ENCODE assay signal across 8 cellular contexts in the genomic region with DNA sequence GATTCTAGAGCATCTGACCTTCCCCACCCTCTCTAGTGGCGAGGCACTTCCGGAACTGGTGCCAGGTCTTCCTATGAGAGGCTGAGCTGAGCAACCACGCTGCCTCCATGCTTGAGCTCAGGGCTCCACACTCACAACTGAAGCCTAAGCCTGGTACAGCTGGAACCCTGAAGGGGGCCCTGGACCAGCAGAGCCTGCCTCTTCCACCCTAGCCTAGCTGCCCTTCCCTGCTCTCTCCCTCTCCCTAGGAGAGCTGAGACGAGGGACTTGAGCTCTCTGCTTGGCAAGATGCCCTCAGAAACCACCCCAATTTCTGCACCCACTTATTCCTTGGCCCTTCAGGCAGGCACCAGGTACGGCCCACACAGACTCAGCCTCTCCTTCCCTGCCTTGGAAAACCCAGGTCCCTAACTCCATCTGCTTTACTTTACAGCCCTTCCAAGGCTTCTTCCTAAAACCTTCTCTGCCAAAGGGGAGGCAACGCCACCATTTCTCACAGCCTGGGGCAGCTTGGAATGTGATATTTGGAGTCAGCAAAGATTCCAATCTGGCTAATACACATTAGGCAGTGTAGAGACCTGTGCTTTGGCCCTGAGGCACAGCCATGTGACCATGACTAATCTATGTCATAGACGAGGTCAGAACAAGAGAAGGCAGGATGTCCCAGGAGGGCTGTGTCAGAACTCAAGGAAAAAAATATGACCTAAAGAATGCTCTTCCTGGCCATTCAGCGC. TPM values are rescaled to one million over a fixed set of nuclear protein-coding genes. Genes with fewer than 3 reads are reported as not detected.
DNase-seq lines count a peak whose midpoint lies in the region; ATAC-seq and TF ChIP-seq lines count a peak whose summit lies in the region.

No MANE protein-coding gene starts in this region.

- H3K9me3 ChIP-seq in Panc1 (ENCODE audit: control insufficient read depth, insufficient read depth, low read depth, low read length) = no peaks in the 10 kb centered on the region

- BruUV-seq in Panc1 (replicated peaks; lab: Mats Ljungman, UMichigan) = no TSS peak

- POLR2A ChIA-PET in Panc1 (lab: Charles Lee) = interaction anchor here (0.6 kb wide), 1 partner anchor 403 kb away, joined by 3 read pairs; no protein-coding TSS in a partner anchor

- no peak overlapping the region for H3K4me3 ChIP-seq in Panc1 (ENCODE audit: low read depth in 2 of 2, low read length in 2 of 2)
- H3K4me3 ChIP-seq in epithelial cell of proximal tubule (ENCODE audit: low read depth, low read length) = no peak overlapping the region

- H3K36me3 Mint-ChIP-seq in activated CD4-positive, alpha-beta T cell treated with anti-CD3 and anti-CD28 coated beads, Interleukin-2, amount 10 ng/mL, durations not matched to agents 24 days and 14 days (ENCODE audit: low read depth) = peaks cover 46% of the 10 kb centered on the region
- H3K36me3 Mint-ChIP-seq in osteocyte (ENCODE audit: unreplicated experiment) = peaks cover 41% of the 10 kb centered on the region

- peak overlapping the region; percentile 34; the same call in 1 of the 2 replicates for H3K27ac ChIP-seq in Panc1 (ENCODE audit: low read length)

- H3K27ac Mint-ChIP-seq in activated CD4-positive, alpha-beta T cell treated with anti-CD3 and anti-CD28 coated beads, Interleukin-2, amount 10 ng/mL, durations not matched to agents 24 days and 14 days = peak overlapping the region; percentile 88
- H3K27ac Mint-ChIP-seq in osteocyte (ENCODE audit: unreplicated experiment) = peak overlapping the region; percentile 83

- no peaks in the 10 kb centered on the region for H3K27me3 Mint-ChIP-seq in activated CD4-positive, alpha-beta T cell treated with anti-CD3 and anti-CD28 coated beads, Interleukin-2, amount 10 ng/mL, durations not matched to agents 24 days and 14 days
- no peaks in the 10 kb centered on the region for H3K27me3 Mint-ChIP-seq in osteocyte (ENCODE audit: unreplicated experiment)

- peak; percentile 47 for ATAC-seq in Panc1

- H3K4me3 Mint-ChIP-seq in activated CD4-positive, alpha-beta T cell treated with anti-CD3 and anti-CD28 coated beads, Interleukin-2, amount 10 ng/mL, durations not matched to agents 24 days and 14 days = no peak overlapping the region
- H3K4me3 Mint-ChIP-seq in osteocyte (ENCODE audit: unreplicated experiment) = no peak overlapping the region

- intact Hi-C loops in activated CD4-positive, alpha-beta T cell treated with anti-CD3 and anti-CD28 coated beads, Interleukin-2, amount 10 ng/mL, durations not matched to agents 24 days and 14 days (cut with micrococcal nuclease) = no loop called here
- intact Hi-C loops in Panc1 (cut with micrococcal nuclease; ENCODE audit: unreplicated experiment) = no loop called here

- no peaks in the 10 kb centered on the region for H3K9me3 Mint-ChIP-seq in activated CD4-positive, alpha-beta T cell treated with anti-CD3 and anti-CD28 coated beads, Interleukin-2, amount 10 ng/mL, durations not matched to agents 24 days and 14 days
- H3K9me3 Mint-ChIP-seq in osteocyte (ENCODE audit: unreplicated experiment) = no peaks in the 10 kb centered on the region

- no peak for TF ChIP-seq CTCF in Panc1 (IDR thresholded peaks at IDR 0.05)
- no peak for TF ChIP-seq CTCF in epithelial cell of proximal tubule (conservative IDR thresholded peaks at IDR 0.05; ENCODE audit: low read depth, low read length)
- TF ChIP-seq CTCF in osteocyte (IDR thresholded peaks at IDR 0.05) = no peak
- no peak for TF ChIP-seq CTCF in GM20000 (IDR thresholded peaks at IDR 0.05; ENCODE audit: extremely low read depth, missing control alignments)

- in situ Hi-C loops in Panc1 (cut with HindIII; ENCODE audit: low pct_unique_long_range_greater_than_20kb, low sequenced_read_pairs) = no loop called here

- H3K4me1 Mint-ChIP-seq in activated CD4-positive, alpha-beta T cell treated with anti-CD3 and anti-CD28 coated beads, Interleukin-2, amount 10 ng/mL, durations not matched to agents 24 days and 14 days = peaks cover 22% of the 10 kb centered on the region
- peaks cover 22% of the 10 kb centered on the region for H3K4me1 Mint-ChIP-seq in osteocyte (ENCODE audit: unreplicated experiment)

- H3K4me1 ChIP-seq in Panc1 (ENCODE audit: control insufficient read depth, insufficient read depth, low read length) = peaks cover 13% of the 10 kb centered on the region

- peaks cover 6% of the 10 kb centered on the region for H3K36me3 ChIP-seq in Panc1 (ENCODE audit: control insufficient read depth, insufficient read depth, low read length)

- H3K27me3 ChIP-seq in Panc1 (ENCODE audit: control insufficient read depth, insufficient read depth, low read length) = no peaks in the 10 kb centered on the region

- CTCF ChIA-PET in Panc1 (lab: Charles Lee) = interaction anchor here (0.7 kb wide), 1 partner anchor 14 kb away, joined by 3 read pairs; no protein-coding TSS in a partner anchor

- no peak for DNase-seq in activated CD4-positive, alpha-beta T cell treated with anti-CD3 and anti-CD28 coated beads, Interleukin-2, amount 10 ng/mL, durations not matched to agents 24 days and 14 days
- DNase-seq in activated CD4-positive, alpha-beta T cell treated with anti-CD3 and anti-CD28 coated beads, Interleukin-2, amount 50 U/mL, for 48 hours = no peak
- DNase-seq in Panc1 (ENCODE audit: low read depth, low spot score) (no peak), epithelial cell of proximal tubule (ENCODE audit: low read depth) (peak; percentile 79), osteocyte (ENCODE audit: extremely low spot score, unreplicated experiment) (no peak), Kasumi-1 (lab: John Stamatoyannopoulos, UW) (no peak), GM20000 (ENCODE audit: low spot score) (no peak), iPS-NIHi7 (ENCODE audit: extremely low spot score) (no peak)

RNA-seq across cellular contexts. Expression of a gene that starts 18.8 kb away (rescaled TPM):
- total RNA-seq in activated CD4-positive, alpha-beta T cell treated with anti-CD3 and anti-CD28 coated beads, Interleukin-2, amount 10 ng/mL, durations not matched to agents 24 days and 14 days = 85.3 and 88.4 TPM in 2 replicates
- total RNA-seq in Panc1 (2021; ENCODE audit: unreplicated experiment) = 132 TPM
- polyA plus RNA-seq in Panc1 (2012; ENCODE audit: insufficient read length) = 125 TPM
- 147 and 150 TPM in 2 replicates for total RNA-seq in epithelial cell of proximal tubule
- 103 and 114 TPM in 2 replicates for total RNA-seq in osteocyte
